In the genomic region with DNA sequence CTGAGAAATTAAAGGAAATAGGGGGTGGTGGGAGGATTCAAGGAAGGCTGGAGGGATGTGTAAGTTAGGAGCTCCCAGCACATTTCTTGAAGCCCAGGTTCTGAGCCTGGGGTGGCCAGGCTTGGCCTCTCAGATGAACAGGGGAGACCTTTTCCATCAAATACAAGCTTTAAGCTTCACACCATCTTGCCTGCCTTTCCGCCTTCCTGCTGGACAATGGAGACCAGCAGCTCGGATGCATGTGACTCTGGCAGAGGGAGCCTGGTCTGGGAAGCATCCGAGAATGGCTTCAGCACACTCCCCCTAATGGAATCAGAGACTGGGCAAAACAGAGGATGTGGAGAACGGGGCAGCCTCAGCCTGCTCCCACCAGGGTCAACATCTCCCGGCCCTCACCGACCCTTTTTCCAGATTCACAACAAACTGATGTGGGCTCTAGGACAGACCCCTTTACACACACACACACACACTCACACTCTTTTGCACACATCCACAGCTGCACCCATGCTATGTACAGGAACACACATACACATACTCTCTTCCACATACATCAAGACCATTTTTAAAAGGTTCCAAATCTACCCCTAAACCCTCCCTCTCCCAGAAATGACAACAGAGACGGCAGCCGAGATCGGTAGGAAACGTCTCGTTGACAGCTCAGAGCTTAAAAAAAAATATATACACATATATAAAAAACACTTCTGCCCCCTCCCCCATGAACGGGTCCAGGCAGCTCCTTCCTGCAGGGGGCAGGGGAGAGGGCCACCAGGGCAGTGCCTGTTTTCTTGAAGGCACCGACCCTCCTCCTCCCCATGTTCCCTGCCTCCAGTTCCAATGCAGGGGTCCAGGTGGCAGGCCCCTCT, we compare ENCODE assay signal across 12 cellular contexts. TPM values are rescaled to one million over a fixed set of nuclear protein-coding genes. Genes with fewer than 3 reads are reported as not detected.
DNase-seq lines count a peak whose midpoint lies in the region; ATAC-seq and TF ChIP-seq lines count a peak whose summit lies in the region.
"Had no signal": no experiment of that assay in that cellular context is flagged by ENCODE, and none has a peak within 500 bp of the region (broad histone marks: within the 10 kb centered on the region; RNA-seq: fewer than 3 reads in every experiment).

No MANE protein-coding gene starts in this region.

- H3K14ac ChIP-seq in H9 (ENCODE audit: insufficient read depth, low read length), result no peak overlapping the region; the same call in 1 of the 2 replicates

- no peak overlapping the region for H3K4ac ChIP-seq in H9 (ENCODE audit: low read depth, low read length)

- no peak overlapping the region for H3K56ac ChIP-seq in H9 (ENCODE audit: insufficient read length, low read depth, low read length)

- H4K91ac ChIP-seq in H9 (ENCODE audit: insufficient read length, low read depth, low read length), result no peak overlapping the region

- H2BK120ac ChIP-seq in H9 (ENCODE audit: low read depth, low read length, poor library complexity, severe bottlenecking), result no peak overlapping the region

- H3K4me3 Mint-ChIP-seq in CD8-positive, alpha-beta T cell, result no peak overlapping the region
- H3K4me3 Mint-ChIP-seq in H9, result no peak overlapping the region
- H3K4me3 Mint-ChIP-seq in activated naive CD8-positive, alpha-beta T cell treated with anti-CD3 and anti-CD28 coated beads, Interleukin-2, amount 10 ng/mL, durations not matched to agents 7 days and 5 days, result no peak overlapping the region
- no peak overlapping the region for H3K4me3 Mint-ChIP-seq in mesothelial cell of epicardium

- no peak overlapping the region for H3T11ph ChIP-seq in H9 (ENCODE audit: low read length)

- H2AK5ac ChIP-seq in H9 (ENCODE audit: insufficient read length, low read length), result no peak overlapping the region

- POLR2A ChIA-PET in CD8-positive, alpha-beta T cell (lab: Charles Lee), result interaction anchor here (1.1 to 17.2 kb wide), 3 partner anchors 8 to 121 kb away, joined by 3 to 251 read pairs (median 3); partner anchors contain the start of gene UBTF
- POLR2A ChIA-PET in activated naive CD8-positive, alpha-beta T cell treated with anti-CD3 and anti-CD28 coated beads, Interleukin-2, amount 10 ng/mL, durations not matched to agents 7 days and 5 days (lab: Charles Lee), result interaction anchor here (1.1 to 1.6 kb wide), 4 partner anchors 12 to 121 kb away, joined by 3 to 5 read pairs (median 4); partner anchors contain the start of gene TMUB2

- no peak overlapping the region for H2BK5ac ChIP-seq in H9 (ENCODE audit: insufficient read length, low read length)

- H3K23ac ChIP-seq in H9 (ENCODE audit: insufficient read length, low read depth, low read length), result no peak overlapping the region

- H3K27me3 ChIP-seq in CD8-positive, alpha-beta T cell (ENCODE audit: insufficient read depth, low read length), result no peaks in the 10 kb centered on the region
- H3K27me3 ChIP-seq in H9 (ENCODE audit: insufficient read depth, low read length), result no peaks in the 10 kb centered on the region
- H3K27me3 ChIP-seq: left lung, right atrium auricular region had no signal

- no peak overlapping the region for H3K27ac ChIP-seq in CD8-positive, alpha-beta T cell (ENCODE audit: low read depth, low read length)
- no peak overlapping the region for H3K27ac ChIP-seq in H9 (ENCODE audit: insufficient read length, low read depth, low read length)
- H3K27ac ChIP-seq: right atrium auricular region had no signal

- no peaks in the 10 kb centered on the region for H3K9me3 ChIP-seq in CD8-positive, alpha-beta T cell (ENCODE audit: low read length)
- H3K9me3 ChIP-seq in H9 (ENCODE audit: control insufficient read depth, low read depth, low read length), result no peaks in the 10 kb centered on the region
- H3K9me3 ChIP-seq: left lung, right atrium auricular region had no signal

- no peaks in the 10 kb centered on the region for H3K79me1 ChIP-seq in H9 (ENCODE audit: insufficient read depth, low read depth, low read length, poor library complexity, severe bottlenecking)

- no peak overlapping the region for H3K4me3 ChIP-seq in CD8-positive, alpha-beta T cell (ENCODE audit: low read depth, low read length)
- H3K4me3 ChIP-seq: left lung, right atrium auricular region had no signal

- no peaks in the 10 kb centered on the region for H4K20me1 ChIP-seq in H9 (ENCODE audit: control insufficient read depth, insufficient read depth, insufficient read length)

- no peaks in the 10 kb centered on the region for H3K9me3 Mint-ChIP-seq in CD8-positive, alpha-beta T cell
- H3K9me3 Mint-ChIP-seq in H9, result no peaks in the 10 kb centered on the region
- H3K9me3 Mint-ChIP-seq in activated naive CD8-positive, alpha-beta T cell treated with anti-CD3 and anti-CD28 coated beads, Interleukin-2, amount 10 ng/mL, durations not matched to agents 7 days and 5 days, result no peaks in the 10 kb centered on the region
- H3K9me3 Mint-ChIP-seq in mesothelial cell of epicardium, result no peaks in the 10 kb centered on the region

- TF ChIP-seq CTCF in CD8-positive, alpha-beta T cell (IDR thresholded peaks at IDR 0.05), result no peak
- peak; percentile 46; the same call in 2 of the 3 replicates for TF ChIP-seq CTCF in H9 (conservative IDR thresholded peaks at IDR 0.05)
- no peak for TF ChIP-seq CTCF in mesothelial cell of epicardium (IDR thresholded peaks at IDR 0.05; ENCODE audit: unreplicated experiment)

- no peak overlapping the region for H2AFZ ChIP-seq in H9 (ENCODE audit: low read length)

- no peaks in the 10 kb centered on the region for H3K23me2 ChIP-seq in H9 (ENCODE audit: insufficient read length, low read depth, low read length, poor library complexity, severe bottlenecking)

- H3K27me3 Mint-ChIP-seq in CD8-positive, alpha-beta T cell (ENCODE audit: low read depth), result no peaks in the 10 kb centered on the region
- H3K27me3 Mint-ChIP-seq in H9 (ENCODE audit: low read depth) (no peaks in the 10 kb centered on the region; the same call in 1 of the 2 replicates), mesothelial cell of epicardium (ENCODE audit: low read depth) (no peaks in the 10 kb centered on the region)
- H3K27me3 Mint-ChIP-seq in activated naive CD8-positive, alpha-beta T cell treated with anti-CD3 and anti-CD28 coated beads, Interleukin-2, amount 10 ng/mL, durations not matched to agents 7 days and 5 days, result no peaks in the 10 kb centered on the region

- H3K36me3 Mint-ChIP-seq in CD8-positive, alpha-beta T cell, result peaks cover 40% of the 10 kb centered on the region
- peaks cover 23 to 51% (median 34%) of the 10 kb centered on the region in 3 experiments for H3K36me3 Mint-ChIP-seq in H9 (ENCODE audit: insufficient read depth in 1 of 3, low read depth in 3 of 3)
- peaks cover 21% of the 10 kb centered on the region for H3K36me3 Mint-ChIP-seq in activated naive CD8-positive, alpha-beta T cell treated with anti-CD3 and anti-CD28 coated beads, Interleukin-2, amount 10 ng/mL, durations not matched to agents 7 days and 5 days
- peaks cover 3% of the 10 kb centered on the region for H3K36me3 Mint-ChIP-seq in mesothelial cell of epicardium

- H4K8ac ChIP-seq in H9 (replicated peaks; ENCODE audit: insufficient read length, low read depth, low read length), result no peak overlapping the region

- peaks cover 33% of the 10 kb centered on the region for H3K4me1 ChIP-seq in CD8-positive, alpha-beta T cell (ENCODE audit: insufficient read depth, low read length)
- H3K4me1 ChIP-seq in H9 (ENCODE audit: insufficient read depth, low read length), result no peaks in the 10 kb centered on the region

- H3K4me2 ChIP-seq in H9 (ENCODE audit: insufficient read depth, insufficient read length, low read length), result no peak overlapping the region

- no peak overlapping the region for H2BK12ac ChIP-seq in H9 (ENCODE audit: insufficient read length, low read depth, low read length)

- H3K36me3 ChIP-seq in CD8-positive, alpha-beta T cell (ENCODE audit: insufficient read depth, low read length), result peaks cover 29% of the 10 kb centered on the region

- CTCF ChIA-PET in CD8-positive, alpha-beta T cell (lab: Charles Lee), result interaction anchor here (1.0 to 12.3 kb wide), 5 partner anchors 10 to 145 kb away, joined by 3 to 161 read pairs (median 5); partner anchors contain the start of gene GRN

- no CpG with 5 or more reads among the region's 13 CpGs for WGBS in H9 (ENCODE audit: extremely low coverage, insufficient read length, low lambda C conversion rate)

- DNase-seq in CD8-positive, alpha-beta T cell, result no peak
- DNase-seq in H9 (no peak), mesothelial cell of epicardium (ENCODE audit: low spot score in 2 of 2, unreplicated experiment in 2 of 2) (no peak), UCSD-AML1 (lab: John Stamatoyannopoulos, UW; ENCODE audit: unreplicated experiment) (no peak), NCI-H1105 treated with DMSO at 0.1 percent for 48 hours (lab: John Stamatoyannopoulos, UW) (no peak)
- DNase-seq in activated naive CD8-positive, alpha-beta T cell treated with anti-CD3 and anti-CD28 coated beads, Interleukin-2, amount 10 ng/mL, durations not matched to agents 7 days and 5 days, result no peak
- DNase-seq: left lung, NCI-H748 treated with DMSO at 0.1 percent for 48 hours had no signal

- peak overlapping the region; percentile 14 for H3K27ac Mint-ChIP-seq in CD8-positive, alpha-beta T cell
- peak overlapping the region in 1 of 3 experiments; percentile 91; a peak in 2 of 7 replicates for H3K27ac Mint-ChIP-seq in H9
- peak overlapping the region; percentile 42 for H3K27ac Mint-ChIP-seq in activated naive CD8-positive, alpha-beta T cell treated with anti-CD3 and anti-CD28 coated beads, Interleukin-2, amount 10 ng/mL, durations not matched to agents 7 days and 5 days
- peak overlapping the region; percentile 45 for H3K27ac Mint-ChIP-seq in mesothelial cell of epicardium

- H2BK15ac ChIP-seq in H9 (ENCODE audit: low read depth, low read length), result no peak overlapping the region

- no peak for ATAC-seq in CD8-positive, alpha-beta T cell
- no peak for ATAC-seq in activated naive CD8-positive, alpha-beta T cell treated with anti-CD3 and anti-CD28 coated beads, Interleukin-2, amount 10 ng/mL, durations not matched to agents 7 days and 5 days (ENCODE audit: low read depth)
- ATAC-seq in GM19395 (IDR thresholded peaks at IDR 0.05; ENCODE audit: unreplicated experiment) (no peak), HG03571 (IDR thresholded peaks at IDR 0.05; ENCODE audit: unreplicated experiment) (no peak)
- ATAC-seq: left lung had no signal

- no peak overlapping the region for H2BK20ac ChIP-seq in H9 (ENCODE audit: low read depth, low read length, poor library complexity, severe bottlenecking)

- no peaks in the 10 kb centered on the region for H3K79me2 ChIP-seq in H9 (ENCODE audit: insufficient read depth, low read length)

- intact Hi-C loops in CD8-positive, alpha-beta T cell (cut with DNase I, micrococcal nuclease), result no loop called here

- peaks cover 39% of the 10 kb centered on the region for H3K4me1 Mint-ChIP-seq in CD8-positive, alpha-beta T cell (ENCODE audit: low read depth)
- peaks cover 18 to 30% of the 10 kb centered on the region in 2 experiments for H3K4me1 Mint-ChIP-seq in H9
- peaks cover 37% of the 10 kb centered on the region for H3K4me1 Mint-ChIP-seq in activated naive CD8-positive, alpha-beta T cell treated with anti-CD3 and anti-CD28 coated beads, Interleukin-2, amount 10 ng/mL, durations not matched to agents 7 days and 5 days
- H3K4me1 Mint-ChIP-seq in mesothelial cell of epicardium, result peaks cover 12% of the 10 kb centered on the region

- no peak overlapping the region for H3K18ac ChIP-seq in H9 (ENCODE audit: insufficient read length, low read depth, low read length)

- H3K9ac ChIP-seq in H9 (ENCODE audit: extremely low read depth, insufficient read length, low read length), result no peak overlapping the region

- H4K5ac ChIP-seq in H9 (ENCODE audit: insufficient read length, low read depth, low read length), result no peak overlapping the region

RNA-seq across cellular contexts. Expression of gene ATXN7L3, which starts 6.5 kb away (rescaled TPM):
- 10 to 100 TPM; 85.5 to 85.7 TPM for total RNA-seq in CD8-positive, alpha-beta T cell
- 125 and 134 TPM in 2 replicates for total RNA-seq in H9 (2021)
- 100 to 1,000 TPM; 116 TPM for total RNA-seq in activated naive CD8-positive, alpha-beta T cell treated with anti-CD3 and anti-CD28 coated beads, Interleukin-2, amount 10 ng/mL, durations not matched to agents 7 days and 5 days
- 132 to 143 TPM (median 137 TPM) in 3 replicates for total RNA-seq in mesothelial cell of epicardium

RNA-seq across cellular contexts. Expression of gene UBTF, which starts 13.3 kb away (rescaled TPM):
- 100 to 1,000 TPM; 151 to 155 TPM for total RNA-seq in CD8-positive, alpha-beta T cell
- 151 and 164 TPM in 2 replicates for total RNA-seq in H9 (2021)
- 100 to 1,000 TPM; 183 to 200 TPM for total RNA-seq in activated naive CD8-positive, alpha-beta T cell treated with anti-CD3 and anti-CD28 coated beads, Interleukin-2, amount 10 ng/mL, durations not matched to agents 7 days and 5 days
- 113 to 120 TPM (median 119 TPM) in 3 replicates for total RNA-seq in mesothelial cell of epicardium

RNA-seq across cellular contexts. Expression of gene TMUB2, which starts 19.4 kb away (rescaled TPM):
- 10 to 100 TPM; 43.2 to 43.8 TPM for total RNA-seq in CD8-positive, alpha-beta T cell
- total RNA-seq in H9 (2021) (20.6 and 22.9 TPM in 2 replicates), mesothelial cell of epicardium (35.7 to 39.0 TPM (median 37.0 TPM) in 3 replicates)
- total RNA-seq in activated naive CD8-positive, alpha-beta T cell treated with anti-CD3 and anti-CD28 coated beads, Interleukin-2, amount 10 ng/mL, durations not matched to agents 7 days and 5 days, result 10 to 100 TPM; 38.3 to 42.5 TPM

RNA-seq across cellular contexts. Expression of gene ASB16, which starts 35.7 kb away (rescaled TPM):
- not detected for total RNA-seq in CD8-positive, alpha-beta T cell
- total RNA-seq in H9 (2021), result 0.31 and 0.90 TPM in 2 replicates
- under 1 TPM; 0.19 to 0.51 TPM for total RNA-seq in activated naive CD8-positive, alpha-beta T cell treated with anti-CD3 and anti-CD28 coated beads, Interleukin-2, amount 10 ng/mL, durations not matched to agents 7 days and 5 days
- 0.14 to 0.16 TPM in 2 of 3 replicates, not detected in the other for total RNA-seq in mesothelial cell of epicardium
- total RNA-seq: left lung, LHCN-M2 had no signal
